ENCODE assay signal across 22 cellular contexts in genomic region chr6:163393923-163394322, GRCh38. TPM values are rescaled to one million over a fixed set of nuclear protein-coding genes. Genes with fewer than 3 reads are reported as not detected.
DNase-seq lines count a peak whose midpoint lies in the region; ATAC-seq, FAIRE-seq and TF ChIP-seq lines count a peak whose summit lies in the region.
"Had no signal": no experiment of that assay in that cellular context is flagged by ENCODE, and none has a peak within 500 bp of the region (broad histone marks: within the 10 kb centered on the region; RNA-seq: fewer than 3 reads in every experiment).

No MANE protein-coding gene starts in this region.

- no peaks in the 10 kb centered on the region for H4K20me1 ChIP-seq in PC-3 (ENCODE audit: low read length)
- H4K20me1 ChIP-seq in endothelial cell of umbilical vein (replicated peaks; ENCODE audit: control insufficient read depth, extremely low read depth, insufficient read depth, low read length) = no peaks in the 10 kb centered on the region
- H4K20me1 ChIP-seq: BLaER1 treated with 17β-estradiol and CSF1 and Interleukin-3, amounts not matched to agents 10 nM and 100 nM had no signal

- H3K36me3 ChIP-seq in PC-3 (ENCODE audit: low read depth, low read length) (no peaks in the 10 kb centered on the region), endothelial cell of umbilical vein (ENCODE audit: control insufficient read depth in 2 of 2, extremely low read depth in 1 of 2, insufficient read depth in 2 of 2, low read length in 2 of 2) (no peaks in the 10 kb centered on the region), neuronal stem cell (replicated peaks in 1 of 2; ENCODE audit: control insufficient read depth in 2 of 2, insufficient read depth in 2 of 2, low read length in 2 of 2) (no peaks in the 10 kb centered on the region), uterus (no peaks in the 10 kb centered on the region)
- H3K36me3 ChIP-seq: BLaER1 treated with 17β-estradiol and CSF1 and Interleukin-3, amounts not matched to agents 10 nM and 100 nM; HAP-1; SJCRH30 had no signal

- no peaks in the 10 kb centered on the region for H3F3A ChIP-seq in PC-3 (ENCODE audit: low read length, unreplicated experiment)

- no peak overlapping the region for H3K4me3 ChIP-seq in PC-3 (ENCODE audit: low read length)
- H3K4me3 ChIP-seq in endothelial cell of umbilical vein (replicated peaks in 1 of 3; ENCODE audit: insufficient read depth in 1 of 3, low read depth in 1 of 3, low read length in 3 of 3) = no peak overlapping the region
- H3K4me3 ChIP-seq in neuronal stem cell (ENCODE audit: low read length in 2 of 2) = no peak overlapping the region
- no peak overlapping the region for H3K4me3 ChIP-seq in uterus
- H3K4me3 ChIP-seq: BLaER1 treated with 17β-estradiol and CSF1 and Interleukin-3, amounts not matched to agents 10 nM and 100 nM; GM23248; HAP-1; SJCRH30 had no signal

- FAIRE-seq in endothelial cell of umbilical vein (lab: Jason Lieb, UNC) = peak; percentile 4
- FAIRE-seq: GM12892 had no signal

- H3K9me3 Mint-ChIP-seq in HFFc6 = no peaks in the 10 kb centered on the region
- H3K9me3 Mint-ChIP-seq: CD4-positive, alpha-beta memory T cell had no signal

- H2BK12ac ChIP-seq in neuronal stem cell (ENCODE audit: low read length) = no peak overlapping the region

- H3K9ac ChIP-seq in PC-3 (ENCODE audit: low read length) (no peak overlapping the region), endothelial cell of umbilical vein (replicated peaks; ENCODE audit: extremely low read depth, insufficient read depth, low read length) (no peak overlapping the region), neuronal stem cell (ENCODE audit: low read depth, low read length, poor library complexity) (no peak overlapping the region)
- H3K9ac ChIP-seq: BLaER1 treated with 17β-estradiol and CSF1 and Interleukin-3, amounts not matched to agents 10 nM and 100 nM; GM23248 had no signal

- peak overlapping the region; percentile 32; the same call in 1 of the 2 replicates for H3K4me3 Mint-ChIP-seq in HFFc6
- H3K4me3 Mint-ChIP-seq: CD4-positive, alpha-beta memory T cell; IgD-negative memory B cell had no signal

- H2AK5ac ChIP-seq in neuronal stem cell (ENCODE audit: low read depth, low read length) = no peak overlapping the region

- no TSS peak for BruUV-seq in PC-3 (replicated peaks; lab: Mats Ljungman, UMichigan)
- no TSS peak for BruUV-seq in endothelial cell of umbilical vein (replicated peaks; lab: Mats Ljungman, UMichigan)

- H3K4me1 Mint-ChIP-seq in HFFc6 (ENCODE audit: low read depth) = peaks cover 23% of the 10 kb centered on the region

- no peak overlapping the region for H3K27ac Mint-ChIP-seq in HFFc6
- H3K27ac Mint-ChIP-seq: CD4-positive, alpha-beta memory T cell; IgD-negative memory B cell had no signal

- no peak overlapping the region for H3K27ac ChIP-seq in PC-3 (ENCODE audit: low read length)
- H3K27ac ChIP-seq in endothelial cell of umbilical vein (ENCODE audit: insufficient read depth, low read depth, low read length) = no peak overlapping the region
- H3K27ac ChIP-seq in neuronal stem cell (replicated peaks; ENCODE audit: low read length) = no peak overlapping the region
- peak overlapping the region in 1 of 2 donors; percentile 33 for H3K27ac ChIP-seq in uterus
- H3K27ac ChIP-seq: BLaER1 treated with 17β-estradiol and CSF1 and Interleukin-3, amounts not matched to agents 10 nM and 100 nM; GM23248; SJCRH30 had no signal

- H3K18ac ChIP-seq in neuronal stem cell (ENCODE audit: low read length) = no peak overlapping the region

- H2AFZ ChIP-seq in PC-3 (ENCODE audit: low read length) (0 out of 2 replicates have a peak overlapping the region, but pooled peaks have one; percentile 18), endothelial cell of umbilical vein (ENCODE audit: low read depth, low read length) (peak overlapping the region; percentile 69), neuronal stem cell (ENCODE audit: low read length) (no peak overlapping the region)
- H2AFZ ChIP-seq: GM23248 had no signal

- no peak overlapping the region for H3K23ac ChIP-seq in neuronal stem cell (ENCODE audit: low read depth, low read length, poor library complexity)

- no peaks in the 10 kb centered on the region for H3K79me2 ChIP-seq in PC-3 (ENCODE audit: low read length)
- H3K79me2 ChIP-seq in endothelial cell of umbilical vein (ENCODE audit: control insufficient read depth, insufficient read depth, low read length) = no peaks in the 10 kb centered on the region

- TF ChIP-seq POLR2A in endothelial cell of umbilical vein (IDR thresholded peaks at IDR 0.05; ENCODE audit: low read depth, low read length) (no peak), uterus (IDR thresholded peaks at IDR 0.05) (no peak)

- H2BK120ac ChIP-seq in neuronal stem cell (ENCODE audit: low read depth, low read length) = peak overlapping the region; percentile 52

- H3K9me3 ChIP-seq in PC-3 (ENCODE audit: low read length) = no peaks in the 10 kb centered on the region
- no peaks in the 10 kb centered on the region for H3K9me3 ChIP-seq in endothelial cell of umbilical vein (replicated peaks; ENCODE audit: control insufficient read depth, insufficient read depth, low read length)
- no peaks in the 10 kb centered on the region for H3K9me3 ChIP-seq in neuronal stem cell (replicated peaks in 1 of 2; ENCODE audit: control insufficient read depth in 2 of 2, insufficient read depth in 1 of 2, low read depth in 1 of 2, low read length in 2 of 2)
- H3K9me3 ChIP-seq in uterus = no peaks in the 10 kb centered on the region
- H3K9me3 ChIP-seq: HAP-1, SJCRH30 had no signal

- peak overlapping the region; percentile 46; the same call in 1 of the 2 replicates for H3K4me2 ChIP-seq in PC-3 (ENCODE audit: low read length)
- H3K4me2 ChIP-seq in endothelial cell of umbilical vein (ENCODE audit: insufficient read depth, low read length) = peak overlapping the region; percentile 59
- no peak overlapping the region for H3K4me2 ChIP-seq in neuronal stem cell (ENCODE audit: insufficient read depth, low read length, poor library complexity, severe bottlenecking)

- H3K9me2 ChIP-seq in PC-3 (replicated peaks; ENCODE audit: low read length) = no peaks in the 10 kb centered on the region

- H4K8ac ChIP-seq in neuronal stem cell (ENCODE audit: low read depth, low read length) = no peak overlapping the region

- POLR2A ChIA-PET in PC-3 (lab: Charles Lee; ENCODE audit: unreplicated experiment) = no interaction called here
- POLR2A ChIA-PET in endothelial cell of umbilical vein (lab: Charles Lee) = no interaction called here

- H2BK5ac ChIP-seq in neuronal stem cell (ENCODE audit: low read length) = no peak overlapping the region

- CTCF ChIA-PET in PC-3 (lab: Charles Lee) (no interaction called here), endothelial cell of umbilical vein (lab: Charles Lee) (interaction anchor here (0.6 to 1.4 kb wide), 5 partner anchors 9 to 316 kb away, joined by 3 to 5 read pairs (median 4); no protein-coding TSS in a partner anchor)

- no peak overlapping the region for H2BK15ac ChIP-seq in neuronal stem cell (ENCODE audit: low read length)

- no peak for TF ChIP-seq CTCF in HFFc6 (IDR thresholded peaks at IDR 0.05)
- no peak for TF ChIP-seq CTCF in PC-3 (conservative IDR thresholded peaks at IDR 0.05; ENCODE audit: low read depth, low read length)
- TF ChIP-seq CTCF in endothelial cell of umbilical vein (IDR thresholded peaks at IDR 0.05; ENCODE audit: extremely low read depth in 1 of 2, insufficient read depth in 1 of 2, low read depth in 1 of 2, low read length in 2 of 2) = no peak
- no peak for TF ChIP-seq CTCF in uterus (IDR thresholded peaks at IDR 0.05)

- DNase-seq in HFFc6 (no peak), PC-3 (no peak), endothelial cell of umbilical vein (ENCODE audit: low read depth, low spot score) (peak; percentile 29), neuronal stem cell (ENCODE audit: low spot score) (no peak), uterus (no peak), H4 (ENCODE audit: low spot score) (no peak), GDM1 (lab: John Stamatoyannopoulos, UW) (no peak)
- DNase-seq: ACHN; CD4-positive, alpha-beta memory T cell; DND-41; GM23248; NCI-H1105 treated with DMSO at 0.1 percent for 48 hours; NCI-H2029 treated with DMSO at 0.1 percent for 48 hours; NCI-H226; NCI-H510A treated with DMSO at 0.1 percent for 48 hours; NCI-H748 treated with DMSO at 0.1 percent for 48 hours; SJCRH30 had no signal

- no CpG with 5 or more reads among the region's 5 CpGs for WGBS in neuronal stem cell (ENCODE audit: extremely low coverage in 2 of 2, insufficient read length in 2 of 2, insufficient replicate concordance in 1 of 2), 2 donors

- H3K79me1 ChIP-seq in neuronal stem cell (ENCODE audit: low read depth, low read length) = no peaks in the 10 kb centered on the region

- H3K9me1 ChIP-seq in endothelial cell of umbilical vein (replicated peaks; ENCODE audit: control insufficient read depth, extremely low read depth, insufficient read depth, low read length) = no peaks in the 10 kb centered on the region

- intact Hi-C loops in PC-3 (cut with micrococcal nuclease) (no loop called here), endothelial cell of umbilical vein (cut with micrococcal nuclease) (loop anchor here (2.0 kb wide), 1 partner anchor 19 kb away; no protein-coding TSS in a partner anchor), uterus (cut with DNase I; ENCODE audit: low total_unique reads) (no loop called here)

- H3K4me1 ChIP-seq in PC-3 (ENCODE audit: insufficient read depth, low read length) = peaks cover 32% of the 10 kb centered on the region
- H3K4me1 ChIP-seq in endothelial cell of umbilical vein (ENCODE audit: control insufficient read depth, extremely low read depth, insufficient read depth, low read length) = peaks cover 20% of the 10 kb centered on the region
- H3K4me1 ChIP-seq in neuronal stem cell (ENCODE audit: control insufficient read depth in 2 of 2, insufficient read depth in 1 of 2, low read depth in 1 of 2, low read length in 2 of 2) = peaks cover 14 to 50% of the 10 kb centered on the region in 2 donors
- no peaks in the 10 kb centered on the region for H3K4me1 ChIP-seq in uterus
- H3K4me1 ChIP-seq: SJCRH30 had no signal

- no peak overlapping the region for H3K4ac ChIP-seq in neuronal stem cell (ENCODE audit: low read length)

- ATAC-seq in PC-3 = no peak
- ATAC-seq: Panc1 had no signal

- dilution Hi-C loops in endothelial cell of umbilical vein (cut with MboI; ENCODE audit: extremely low pct_ligation_motif_present, low sequenced_read_pairs) = no loop called here

- H3K27me3 ChIP-seq in PC-3 (ENCODE audit: low read length) = no peaks in the 10 kb centered on the region
- no peaks in the 10 kb centered on the region for H3K27me3 ChIP-seq in endothelial cell of umbilical vein (ENCODE audit: control insufficient read depth in 2 of 2, insufficient read depth in 2 of 2, low read length in 2 of 2)
- no peaks in the 10 kb centered on the region for H3K27me3 ChIP-seq in neuronal stem cell (ENCODE audit: control insufficient read depth in 3 of 3, insufficient read depth in 3 of 3, low read depth in 1 of 3, low read length in 3 of 3)
- H3K27me3 ChIP-seq in uterus = no peaks in the 10 kb centered on the region
- H3K27me3 ChIP-seq: BLaER1 treated with 17β-estradiol and CSF1 and Interleukin-3, amounts not matched to agents 10 nM and 100 nM; SJCRH30 had no signal

- H4K91ac ChIP-seq in neuronal stem cell (ENCODE audit: low read depth, low read length, poor library complexity) = no peak overlapping the region

- H3K27me3 Mint-ChIP-seq in HFFc6 (ENCODE audit: insufficient read depth) = peaks cover 8% of the 10 kb centered on the region

- H3K14ac ChIP-seq in neuronal stem cell (ENCODE audit: low read length) = no peak overlapping the region

- no peaks in the 10 kb centered on the region for H3K36me3 Mint-ChIP-seq in HFFc6 (ENCODE audit: low read depth)
- H3K36me3 Mint-ChIP-seq: CD4-positive, alpha-beta memory T cell had no signal

RNA-seq across cellular contexts. Expression of gene QKI, which starts 20.6 kb away (rescaled TPM):
- 10 to 100 TPM; 71.3 to 90.5 (median 85.1) TPM for total RNA-seq in HFFc6 (2021; fragmentation: NEBNext Ultra II Directional; extraction: Animal tissue kit (Norgen Biotek cat#: 25700))
- total RNA-seq in PC-3 (2014; rRNA removed) (64.3 and 87.7 TPM in 2 replicates), endothelial cell of umbilical vein (232 and 233 TPM in 2 replicates), uterus (100 to 1,000 TPM in 3 of 4 donors, 10 to 100 TPM in 1; 93.5 to 213 (median 164) TPM)
- polyA plus RNA-seq in endothelial cell of umbilical vein = 175 and 178 TPM in 2 replicates
- 152 and 173 TPM in 2 replicates for polyA plus RNA-seq in endothelial cell of umbilical vein (2011; cell fraction: cytosol; rRNA removed)
- polyA plus RNA-seq in endothelial cell of umbilical vein (2011; cell fraction: nucleus; rRNA removed) = 179 and 220 TPM in 2 replicates
- 92.6 and 143 TPM in 2 replicates for polyA plus RNA-seq in endothelial cell of umbilical vein (2012)
- polyA minus RNA-seq in endothelial cell of umbilical vein = 484 and 519 TPM in 2 replicates
- polyA minus RNA-seq in endothelial cell of umbilical vein (2011; cell fraction: cytosol; rRNA and poly(A)+ RNA removed) = 83.3 TPM
- polyA minus RNA-seq in endothelial cell of umbilical vein (2011; cell fraction: nucleus; rRNA and poly(A)+ RNA removed) = 324 and 418 TPM in 2 replicates
- polyA plus RNA-seq in neuronal stem cell (2013, experiment 1 of 2) = 174 TPM
- 177 TPM for polyA plus RNA-seq in neuronal stem cell (2013, experiment 2 of 2)
- 33.6 and 59.4 TPM in 2 replicates for total RNA-seq in H4 (2014; rRNA removed; shearing (Covaris generic))
